In genomic region chr22:19962246-19962908, GRCh38 we compare ENCODE assay signal across 8 cellular contexts. TPM values are rescaled to one million over a fixed set of nuclear protein-coding genes. Genes with fewer than 3 reads are reported as not detected.
DNase-seq lines count a peak whose midpoint lies in the region; ATAC-seq and TF ChIP-seq lines count a peak whose summit lies in the region.

No MANE protein-coding gene starts in this region.

- H3K27me3 ChIP-seq in left ventricle myocardium inferior (ENCODE audit: low read depth) (no peaks in the 10 kb centered on the region), rectal smooth muscle tissue (ENCODE audit: control insufficient read depth, insufficient read depth, low read length) (no peaks in the 10 kb centered on the region)

- no peak for TF ChIP-seq EP300 in Ishikawa (IDR thresholded peaks at IDR 0.05; ENCODE audit: borderline replicate concordance)

- no peaks in the 10 kb centered on the region for H3K27me3 Mint-ChIP-seq in Calu3 (ENCODE audit: unreplicated experiment)

- intact Hi-C loops in Calu3 (cut with micrococcal nuclease; ENCODE audit: unreplicated experiment) (no loop called here), left ventricle myocardium inferior (cut with micrococcal nuclease) (no loop called here)

- H3K27ac Mint-ChIP-seq in Calu3 (ENCODE audit: unreplicated experiment), result peak overlapping the region; percentile 96

- no TSS peak for BruUV-seq in Calu3 (replicated peaks; lab: Mats Ljungman, UMichigan)

- peaks cover 33% of the 10 kb centered on the region for H3K36me3 ChIP-seq in left ventricle myocardium inferior
- H3K36me3 ChIP-seq in rectal smooth muscle tissue (ENCODE audit: control insufficient read depth, insufficient read depth, low read length), result peaks cover 16% of the 10 kb centered on the region

- peak overlapping the region; percentile 78 for H3K4me3 Mint-ChIP-seq in Calu3 (ENCODE audit: low read depth, unreplicated experiment)

- peaks cover 70% of the 10 kb centered on the region for H3K36me3 Mint-ChIP-seq in Calu3 (ENCODE audit: insufficient read depth, unreplicated experiment)

- CTCF ChIA-PET in Calu3 (lab: Charles Lee), result interaction anchor here (0.6 to 2.8 kb wide), 8 partner anchors 8 to 99 kb away, joined by 3 to 17 read pairs (median 5); no protein-coding TSS in a partner anchor

- TF ChIP-seq RAD21 in Ishikawa (IDR thresholded peaks at IDR 0.05; ENCODE audit: low read depth), result peak; percentile 75

- peaks cover 62% of the 10 kb centered on the region for H3K4me1 Mint-ChIP-seq in Calu3 (ENCODE audit: low read depth, unreplicated experiment)

- TF ChIP-seq CTCF in Calu3 (IDR thresholded peaks at IDR 0.05; ENCODE audit: unreplicated experiment) (peak; percentile 92), left ventricle myocardium inferior (IDR thresholded peaks at IDR 0.05; ENCODE audit: borderline replicate concordance) (peak; percentile 60)

- H3K9me3 ChIP-seq in left ventricle myocardium inferior (replicated peaks), result no peaks in the 10 kb centered on the region

- peak; percentile 81 for DNase-seq in Calu3
- peak; percentile 45 for DNase-seq in SHP77 treated with DMSO at 0.1 percent for 48 hours (lab: John Stamatoyannopoulos, UW)
- DNase-seq in amniotic epithelial cell (ENCODE audit: low read depth), result peak; percentile 79
- DNase-seq in left ventricle myocardium inferior, result peak; percentile 60
- no peak for DNase-seq in GOT3 (lab: John Stamatoyannopoulos, UW)

- ATAC-seq in HG03432 (IDR thresholded peaks at IDR 0.05; ENCODE audit: unreplicated experiment), result no peak

- peaks cover 43% of the 10 kb centered on the region for H3K4me1 ChIP-seq in left ventricle myocardium inferior
- peaks cover 5% of the 10 kb centered on the region for H3K4me1 ChIP-seq in rectal smooth muscle tissue (ENCODE audit: control insufficient read depth, insufficient read depth, low read length)

- H3K9me3 Mint-ChIP-seq in Calu3 (ENCODE audit: low read depth, unreplicated experiment), result no peaks in the 10 kb centered on the region

- H3K4me3 ChIP-seq in left ventricle myocardium inferior, result no peak overlapping the region
- peak overlapping the region; percentile 23 for H3K4me3 ChIP-seq in rectal smooth muscle tissue (ENCODE audit: low read length)

- H3K9ac ChIP-seq in rectal smooth muscle tissue (ENCODE audit: low read length), result no peak overlapping the region

- H3K27ac ChIP-seq in left ventricle myocardium inferior (replicated peaks) (no peak overlapping the region), rectal smooth muscle tissue (ENCODE audit: low read depth, low read length) (no peak overlapping the region)

TF ChIP-seq in Ishikawa, 13 proteins besides CTCF, POLR2A, EP300 and RAD21:
- TF ChIP-seq REST (IDR thresholded peaks at IDR 0.05; ENCODE audit: low read depth), result no peak
- TF ChIP-seq MAX (IDR thresholded peaks at IDR 0.05), result peak; percentile 77

RNA-seq across cellular contexts. Expression of gene TXNRD2, which starts 20.8 kb away (rescaled TPM):
- total RNA-seq in Calu3 (2022) (33.7 and 36.3 TPM in 2 replicates), left ventricle myocardium inferior (35.2 TPM)

RNA-seq across cellular contexts. Expression of gene COMT, which starts 20.8 kb away (rescaled TPM):
- total RNA-seq in Calu3 (2022), result 165 and 170 TPM in 2 replicates
- total RNA-seq in left ventricle myocardium inferior, result 81.5 TPM

RNA-seq across cellular contexts. Expression of gene ARVCF, which starts 54.2 kb away (rescaled TPM):
- total RNA-seq in Calu3 (2022), result 19.7 and 21.7 TPM in 2 replicates
- 25.4 TPM for total RNA-seq in left ventricle myocardium inferior

RNA-seq across cellular contexts. Expression of gene TANGO2, which starts 58.5 kb away (rescaled TPM):
- total RNA-seq in Calu3 (2022) (33.5 and 41.4 TPM in 2 replicates), left ventricle myocardium inferior (71.7 TPM)
